In genomic region chr6:163413345-163414116, GRCh38 we compare ENCODE assay signal across 8 cellular contexts. TPM values are rescaled to one million over a fixed set of nuclear protein-coding genes. Genes with fewer than 3 reads are reported as not detected.
DNase-seq lines count a peak whose midpoint lies in the region; ATAC-seq lines count a peak whose summit lies in the region.

No MANE protein-coding gene starts in this region.

- peaks cover 2% of the 10 kb centered on the region for H3K36me3 Mint-ChIP-seq in activated naive CD4-positive, alpha-beta T cell treated with anti-CD3 and anti-CD28 coated beads, Interleukin-2, amount 50 U/mL, for 24 hours

- peaks cover 17% of the 10 kb centered on the region for H3K4me1 ChIP-seq in HUES6 (ENCODE audit: control insufficient read depth, insufficient read depth, low read length)

- no peaks in the 10 kb centered on the region for H3K27me3 ChIP-seq in HUES6 (ENCODE audit: control insufficient read depth, insufficient read depth, low read length)

- no peaks in the 10 kb centered on the region for H3K9me3 Mint-ChIP-seq in activated naive CD4-positive, alpha-beta T cell treated with anti-CD3 and anti-CD28 coated beads, Interleukin-2, amount 50 U/mL, for 24 hours

- H3K36me3 ChIP-seq in HUES6 (ENCODE audit: control insufficient read depth, insufficient read depth, low read length) (no peaks in the 10 kb centered on the region), SK-N-MC (ENCODE audit: insufficient read depth, low read length) (no peaks in the 10 kb centered on the region)

- DNase-seq in DMS53 treated with DMSO at 0.1 percent for 48 hours (lab: John Stamatoyannopoulos, UW; ENCODE audit: unreplicated experiment): peak; percentile 22
- DNase-seq in SK-N-MC (ENCODE audit: low read depth, low spot score): no peak
- DNase-seq in globus pallidus (ENCODE audit: low spot score): peak; percentile 92
- DNase-seq in occipital lobe (lab: John Stamatoyannopoulos, UW): peak; percentile 79
- DNase-seq in superior temporal gyrus (ENCODE audit: extremely low spot score): peak; percentile 93

- H3K27ac ChIP-seq in HUES6 (ENCODE audit: low read depth, low read length) (peak overlapping the region; percentile 94), SK-N-MC (peak overlapping the region; percentile 89)

- H3K4me1 Mint-ChIP-seq in activated naive CD4-positive, alpha-beta T cell treated with anti-CD3 and anti-CD28 coated beads, Interleukin-2, amount 50 U/mL, for 24 hours: peaks cover 39% of the 10 kb centered on the region

- H3K4me3 ChIP-seq in HUES6 (ENCODE audit: low read depth, low read length) (peak overlapping the region; percentile 76), SK-N-MC (peak overlapping the region; percentile 92)

- no peaks in the 10 kb centered on the region for H3K9me3 ChIP-seq in HUES6 (ENCODE audit: control insufficient read depth, insufficient read depth, low read depth, low read length)
- H3K9me3 ChIP-seq in SK-N-MC (ENCODE audit: low read depth, low read length): no peaks in the 10 kb centered on the region

- H3K4me3 Mint-ChIP-seq in activated naive CD4-positive, alpha-beta T cell treated with anti-CD3 and anti-CD28 coated beads, Interleukin-2, amount 50 U/mL, for 24 hours: peak overlapping the region; percentile 87

- peak; percentile 42 for ATAC-seq in GM21423 (IDR thresholded peaks at IDR 0.05; ENCODE audit: unreplicated experiment)

- peak overlapping the region; percentile 88 for H3K9ac ChIP-seq in HUES6 (ENCODE audit: low read length)
- peak overlapping the region; percentile 88 for H3K9ac ChIP-seq in SK-N-MC (ENCODE audit: insufficient read length)

- H3K27ac Mint-ChIP-seq in activated naive CD4-positive, alpha-beta T cell treated with anti-CD3 and anti-CD28 coated beads, Interleukin-2, amount 50 U/mL, for 24 hours: peak overlapping the region; percentile 91

- no peaks in the 10 kb centered on the region for H3K27me3 Mint-ChIP-seq in activated naive CD4-positive, alpha-beta T cell treated with anti-CD3 and anti-CD28 coated beads, Interleukin-2, amount 50 U/mL, for 24 hours

RNA-seq across cellular contexts. Expression of gene QKI, which starts 1.0 kb away (rescaled TPM):
- 305 TPM for total RNA-seq in occipital lobe
